Comparison of ENCODE assay signal across 18 cellular contexts in the genomic region with DNA sequence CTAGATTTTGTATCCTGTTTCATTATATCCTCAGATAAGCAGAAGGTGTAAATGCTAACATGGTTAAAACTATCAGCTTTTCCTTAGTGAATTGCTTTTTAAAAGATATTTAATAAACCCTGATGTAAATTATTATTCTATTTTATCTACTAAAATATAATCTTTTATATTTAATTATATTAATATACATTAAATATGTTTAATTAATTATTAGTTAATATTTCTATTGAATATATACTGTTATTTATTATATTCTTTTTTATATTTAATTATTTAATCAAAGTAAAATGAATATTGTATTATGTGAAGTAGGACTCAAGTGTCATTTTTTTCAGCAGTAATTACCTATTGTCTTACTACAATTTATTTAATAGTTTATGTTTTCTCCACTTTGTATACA.
DNase-seq lines count a peak whose midpoint lies in the region; ATAC-seq, FAIRE-seq and TF ChIP-seq lines count a peak whose summit lies in the region.
"Had no signal": no experiment of that assay in that cellular context is flagged by ENCODE, and none has a peak within 500 bp of the region (broad histone marks: within the 10 kb centered on the region; RNA-seq: fewer than 3 reads in every experiment).

No MANE protein-coding gene starts in this region.

- no peak overlapping the region for H3K27ac Mint-ChIP-seq in WTC11
- H3K27ac Mint-ChIP-seq: CD8-positive, alpha-beta T cell had no signal

- H3K4me3 ChIP-seq in kidney (ENCODE audit: low read length in 2 of 2) (no peak overlapping the region), left ventricle myocardium inferior (no peak overlapping the region), Karpas-422 (ENCODE audit: low read length) (no peak overlapping the region)
- H3K4me3 ChIP-seq: A549, BLaER1, GM12878, K562 had no signal

- H3K27me3 ChIP-seq in left ventricle myocardium inferior (ENCODE audit: low read depth) (no peaks in the 10 kb centered on the region), Karpas-422 (ENCODE audit: low read length) (no peaks in the 10 kb centered on the region)
- H3K27me3 ChIP-seq: BLaER1 had no signal

- H3K9me3 Mint-ChIP-seq in WTC11, result no peaks in the 10 kb centered on the region
- H3K9me3 Mint-ChIP-seq: H9 had no signal

- H3K4me1 Mint-ChIP-seq in WTC11, result peaks cover 8% of the 10 kb centered on the region
- H3K4me1 Mint-ChIP-seq: H9 had no signal

- no peaks in the 10 kb centered on the region for H3K9me3 ChIP-seq in kidney (ENCODE audit: control insufficient read depth in 1 of 2, low read length in 2 of 2)
- no peaks in the 10 kb centered on the region for H3K9me3 ChIP-seq in left ventricle myocardium inferior (replicated peaks)
- H3K9me3 ChIP-seq in Karpas-422 (ENCODE audit: low read length), result peaks cover 37% of the 10 kb centered on the region
- H3K9me3 ChIP-seq: A549, BLaER1 had no signal

- H3K9ac ChIP-seq in kidney (ENCODE audit: low read length in 2 of 2) (no peak overlapping the region), Karpas-422 (ENCODE audit: low read length) (no peak overlapping the region)
- H3K9ac ChIP-seq: BLaER1 had no signal

- no peaks in the 10 kb centered on the region for H3K9me2 ChIP-seq in Karpas-422 (replicated peaks; ENCODE audit: insufficient read depth, low read length)

- H3K27me3 Mint-ChIP-seq in WTC11 (ENCODE audit: low read depth), result no peaks in the 10 kb centered on the region

- no peaks in the 10 kb centered on the region for H3K79me2 ChIP-seq in Karpas-422 (ENCODE audit: low read length)

- no peaks in the 10 kb centered on the region for H3K4me1 ChIP-seq in kidney (ENCODE audit: control insufficient read depth in 1 of 2, insufficient read depth in 1 of 2, low read depth in 1 of 2, low read length in 2 of 2)
- peaks cover 4% of the 10 kb centered on the region for H3K4me1 ChIP-seq in left ventricle myocardium inferior
- H3K4me1 ChIP-seq in Karpas-422 (ENCODE audit: low read length), result no peaks in the 10 kb centered on the region
- H3K4me1 ChIP-seq: BLaER1 had no signal

- H3K4me2 ChIP-seq in Karpas-422 (ENCODE audit: low read depth, low read length, poor library complexity, severe bottlenecking), result no peak overlapping the region
- H3K4me2 ChIP-seq: A549, BLaER1 had no signal

- CTCF ChIA-PET in WTC11 (lab: Charles Lee), result no interaction called here

- TF ChIP-seq CTCF in WTC11 (IDR thresholded peaks at IDR 0.05) (no peak), kidney (IDR thresholded peaks at IDR 0.05; ENCODE audit: borderline replicate concordance, extremely low read depth, insufficient read depth) (no peak), left ventricle myocardium inferior (IDR thresholded peaks at IDR 0.05; ENCODE audit: borderline replicate concordance) (no peak)

- DNase-seq in WTC11 (ENCODE audit: low spot score) (no peak), kidney (no peak), substantia nigra (lab: John Stamatoyannopoulos, UW) (no peak), left ventricle myocardium inferior (no peak), Karpas-422 (no peak)
- DNase-seq: Calu3; CD8-positive, alpha-beta T cell; DMS79 treated with DMSO at 0.1 percent for 48 hours; H9; IMR-90 had no signal

- no peaks in the 10 kb centered on the region for H4K20me1 ChIP-seq in Karpas-422 (ENCODE audit: insufficient read depth, low read depth, low read length)
- H4K20me1 ChIP-seq: BLaER1 had no signal

- H3K27ac ChIP-seq in kidney (ENCODE audit: low read depth in 2 of 2, low read length in 2 of 2) (no peak overlapping the region), substantia nigra (ENCODE audit: low read depth, low read length, poor library complexity, severe bottlenecking) (no peak overlapping the region), left ventricle myocardium inferior (replicated peaks) (no peak overlapping the region), Karpas-422 (ENCODE audit: low read length) (no peak overlapping the region)
- H3K27ac ChIP-seq: A549, BLaER1 had no signal

- FAIRE-seq in G401.6 (lab: Jason Lieb, UNC) (peak; percentile 91), kidney (lab: Jason Lieb, UNC) (peak; percentile 96)
- FAIRE-seq: A549, GM12878, H1, HTR-8/SVneo, K562 had no signal

- H2AFZ ChIP-seq in Karpas-422 (ENCODE audit: low read length), result no peak overlapping the region

- ATAC-seq in WTC11 (no peak), GM18861 (IDR thresholded peaks at IDR 0.05; ENCODE audit: unreplicated experiment) (no peak)
- ATAC-seq: A549; CD8-positive, alpha-beta T cell; GM12878; K562 had no signal

- intact Hi-C loops in kidney (cut with DNase I), result no loop called here
- intact Hi-C loops in left ventricle myocardium inferior (cut with micrococcal nuclease), result no loop called here

- H3K4me3 Mint-ChIP-seq in WTC11, result no peak overlapping the region
- H3K4me3 Mint-ChIP-seq: CD8-positive, alpha-beta T cell; H9 had no signal

- no peaks in the 10 kb centered on the region for H3K36me3 ChIP-seq in kidney (ENCODE audit: control insufficient read depth in 1 of 2, insufficient read depth in 2 of 2, low read length in 2 of 2)
- H3K36me3 ChIP-seq in left ventricle myocardium inferior, result no peaks in the 10 kb centered on the region
- no peaks in the 10 kb centered on the region for H3K36me3 ChIP-seq in Karpas-422 (ENCODE audit: insufficient read depth, low read length)
- H3K36me3 ChIP-seq: BLaER1 had no signal

- H3K36me3 Mint-ChIP-seq in WTC11, result no peaks in the 10 kb centered on the region
- H3K36me3 Mint-ChIP-seq: CD8-positive, alpha-beta T cell had no signal

- POLR2A ChIA-PET in WTC11 (lab: Charles Lee), result no interaction called here

TF ChIP-seq in WTC11, 78 proteins besides CTCF, POLR2A, EP300 and RAD21:
- TF ChIP-seq HMGA2 (CRISPR knock-in tag; IDR thresholded peaks at IDR 0.05) (peak; percentile 92), GABPB1 (CRISPR knock-in tag; IDR thresholded peaks at IDR 0.05) (no peak)
